ENCODE assay signal across 19 cellular contexts in the genomic region with DNA sequence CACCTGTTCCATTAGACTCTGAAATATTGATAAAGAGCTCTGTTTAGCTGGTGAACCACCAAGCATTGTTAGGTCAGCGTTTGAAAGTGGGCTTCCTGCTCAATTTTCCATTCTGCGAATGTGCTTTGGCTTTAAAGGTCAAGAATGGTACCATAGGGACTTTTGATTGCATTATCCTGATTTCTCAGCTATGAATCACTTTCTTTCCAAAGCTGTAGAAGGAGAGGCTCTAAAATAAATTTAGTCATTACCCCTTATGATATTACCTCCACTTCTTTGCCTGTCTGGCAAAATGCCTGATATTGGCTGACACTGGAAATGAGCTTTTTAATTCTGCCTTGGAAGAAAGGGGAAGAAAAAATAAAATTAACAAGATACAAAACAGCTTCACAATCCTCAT.
DNase-seq lines count a peak whose midpoint lies in the region; ATAC-seq and TF ChIP-seq lines count a peak whose summit lies in the region.
"Had no signal": no experiment of that assay in that cellular context is flagged by ENCODE, and none has a peak within 500 bp of the region (broad histone marks: within the 10 kb centered on the region; RNA-seq: fewer than 3 reads in every experiment).

No MANE protein-coding gene starts in this region.

- DNase-seq in MCF 10A (ENCODE audit: unreplicated experiment), result peak; percentile 40
- no peak for DNase-seq in breast epithelium (ENCODE audit: low spot score in 2 of 2)
- DNase-seq in PC-3, result peak; percentile 60
- DNase-seq in foreskin keratinocyte, result peak; percentile 2 to 9
- no peak for DNase-seq in NCI-H1694 (lab: John Stamatoyannopoulos, UW)
- DNase-seq in Ammon's horn (ENCODE audit: low spot score), result no peak
- no peak for DNase-seq in left lobe of liver (ENCODE audit: low spot score)
- DNase-seq: AML-193; Calu3; CD4-positive, alpha-beta memory T cell; DMS79 treated with DMSO at 0.1 percent for 48 hours; H9; IMR-90 had no signal

- H3K9ac ChIP-seq in PC-3 (ENCODE audit: low read length), result no peak overlapping the region
- H3K9ac ChIP-seq: BLaER1 had no signal

- CTCF ChIA-PET in MCF 10A (lab: Yijun Ruan, JAX) (no interaction called here), PC-3 (lab: Charles Lee) (no interaction called here)

- intact Hi-C loops in MCF 10A (cut with micrococcal nuclease), result no loop called here
- intact Hi-C loops in breast epithelium (cut with DNase I; ENCODE audit: low total_unique reads), result no loop called here
- intact Hi-C loops in PC-3 (cut with micrococcal nuclease), result no loop called here

- no peaks in the 10 kb centered on the region for H3K36me3 Mint-ChIP-seq in MCF 10A (ENCODE audit: insufficient read depth, unreplicated experiment)
- H3K36me3 Mint-ChIP-seq: CD14-positive monocyte; CD4-positive, alpha-beta memory T cell had no signal

- no peak for ATAC-seq in PC-3
- no peak for ATAC-seq in foreskin keratinocyte
- ATAC-seq in left lobe of liver, result no peak
- ATAC-seq: A549, GM12878, K562 had no signal

- no peaks in the 10 kb centered on the region for H3K9me2 ChIP-seq in PC-3 (replicated peaks; ENCODE audit: low read length)

- H3K36me3 ChIP-seq in breast epithelium, result peaks cover 3% of the 10 kb centered on the region
- H3K36me3 ChIP-seq in PC-3 (ENCODE audit: low read depth, low read length), result no peaks in the 10 kb centered on the region
- H3K36me3 ChIP-seq: BLaER1 had no signal

- no peaks in the 10 kb centered on the region for H3K4me1 Mint-ChIP-seq in MCF 10A (ENCODE audit: insufficient read depth, unreplicated experiment)
- H3K4me1 Mint-ChIP-seq: CD14-positive monocyte; CD4-positive, alpha-beta memory T cell; H9 had no signal

- no peak for TF ChIP-seq POLR2A in breast epithelium (IDR thresholded peaks at IDR 0.05)

- no peak overlapping the region for H3K27ac Mint-ChIP-seq in MCF 10A (ENCODE audit: low read depth, unreplicated experiment)
- H3K27ac Mint-ChIP-seq: CD14-positive monocyte; CD4-positive, alpha-beta memory T cell; H9 had no signal

- TF ChIP-seq CTCF in MCF 10A (IDR thresholded peaks at IDR 0.05; ENCODE audit: unreplicated experiment) (no peak), breast epithelium (IDR thresholded peaks at IDR 0.05) (no peak), PC-3 (conservative IDR thresholded peaks at IDR 0.05; ENCODE audit: low read depth, low read length) (no peak), foreskin keratinocyte (conservative IDR thresholded peaks at IDR 0.05) (no peak)

- H3K9me3 Mint-ChIP-seq in MCF 10A (ENCODE audit: unreplicated experiment), result no peaks in the 10 kb centered on the region

- H3K4me2 ChIP-seq in PC-3 (ENCODE audit: low read length), result no peak overlapping the region
- H3K4me2 ChIP-seq: A549, BLaER1 had no signal

- no peak overlapping the region for H2AFZ ChIP-seq in PC-3 (ENCODE audit: low read length)

- H3K27me3 ChIP-seq in breast epithelium (no peaks in the 10 kb centered on the region), PC-3 (ENCODE audit: low read length) (no peaks in the 10 kb centered on the region), foreskin keratinocyte (no peaks in the 10 kb centered on the region)
- H3K27me3 ChIP-seq: BLaER1 had no signal

- no peak overlapping the region for H3K4me3 Mint-ChIP-seq in MCF 10A (ENCODE audit: unreplicated experiment)
- H3K4me3 Mint-ChIP-seq: CD14-positive monocyte; CD4-positive, alpha-beta memory T cell; H9 had no signal

- no peak overlapping the region for H3K27ac ChIP-seq in breast epithelium
- no peak overlapping the region for H3K27ac ChIP-seq in PC-3 (ENCODE audit: low read length)
- no peak overlapping the region for H3K27ac ChIP-seq in foreskin keratinocyte
- H3K27ac ChIP-seq: 22Rv1, A549, BLaER1 had no signal

- H3K4me3 ChIP-seq in breast epithelium, result no peak overlapping the region
- H3K4me3 ChIP-seq in PC-3 (ENCODE audit: low read length), result no peak overlapping the region
- H3K4me3 ChIP-seq: A549, BLaER1, GM12878, K562 had no signal

- no peaks in the 10 kb centered on the region for H3K27me3 Mint-ChIP-seq in MCF 10A (ENCODE audit: insufficient read depth, unreplicated experiment)
- H3K27me3 Mint-ChIP-seq: CD4-positive, alpha-beta memory T cell had no signal

- no peaks in the 10 kb centered on the region for H3K4me1 ChIP-seq in breast epithelium
- H3K4me1 ChIP-seq in PC-3 (ENCODE audit: insufficient read depth, low read length), result 0 out of 2 replicates have a peak, but pooled peaks cover 3% of the 10 kb centered on the region
- H3K4me1 ChIP-seq in foreskin keratinocyte, result no peaks in the 10 kb centered on the region
- H3K4me1 ChIP-seq: A549, BLaER1 had no signal

- H3K9me3 ChIP-seq in breast epithelium, result no peaks in the 10 kb centered on the region
- H3K9me3 ChIP-seq in PC-3 (ENCODE audit: low read length), result peaks cover 7% of the 10 kb centered on the region; the same call in 1 of the 2 replicates

- BruUV-seq in MCF 10A (replicated peaks; lab: Mats Ljungman, UMichigan), result no TSS peak
- BruUV-seq in PC-3 (replicated peaks; lab: Mats Ljungman, UMichigan), result no TSS peak

- no peaks in the 10 kb centered on the region for H3F3A ChIP-seq in PC-3 (ENCODE audit: low read length, unreplicated experiment)

- POLR2A ChIA-PET in MCF 10A (lab: Yijun Ruan, JAX) (no interaction called here), PC-3 (lab: Charles Lee; ENCODE audit: unreplicated experiment) (no interaction called here)

- no peaks in the 10 kb centered on the region for H3K79me2 ChIP-seq in PC-3 (ENCODE audit: low read length)

- H4K20me1 ChIP-seq in PC-3 (ENCODE audit: low read length), result no peaks in the 10 kb centered on the region
- H4K20me1 ChIP-seq: BLaER1 had no signal

Comparison
In these comparisons a context has a peak if more than half of its experiments do, and no peak if none do; other contexts are left out.
1. DNase-seq: peak in MCF 10A (single experiment), PC-3 (single experiment) and foreskin keratinocyte (2 of 2); none in breast epithelium (0 of 2), NCI-H1694 (single experiment), Ammon's horn (single experiment) and left lobe of liver (single experiment).